In genomic region chr5:115543931-115544370, GRCh38 we compare ENCODE assay signal across 8 cellular contexts. TPM values are rescaled to one million over a fixed set of nuclear protein-coding genes. Genes with fewer than 3 reads are reported as not detected.
DNase-seq lines count a peak whose midpoint lies in the region; ATAC-seq, FAIRE-seq and TF ChIP-seq lines count a peak whose summit lies in the region.

No MANE protein-coding gene starts in this region.

- FAIRE-seq in urothelium cell line (lab: Jason Lieb, UNC), result no peak

- peak overlapping the region; percentile 95 for H3K4me3 Mint-ChIP-seq in CD8-positive, alpha-beta T cell

- no peaks in the 10 kb centered on the region for H3K27me3 ChIP-seq in CD8-positive, alpha-beta T cell (ENCODE audit: insufficient read depth, low read length)
- H3K27me3 ChIP-seq in brain microvascular endothelial cell (replicated peaks) (no peaks in the 10 kb centered on the region), skeletal muscle tissue (ENCODE audit: control insufficient read depth in 3 of 3, insufficient read depth in 3 of 3, low read length in 3 of 3) (no peaks in the 10 kb centered on the region)

- POLR2A ChIA-PET in CD8-positive, alpha-beta T cell (lab: Charles Lee), result interaction anchor here (0.6 to 2.6 kb wide), 16 partner anchors 9 to 302 kb away, joined by 3 to 15 read pairs (median 3); partner anchors contain the start of genes AP3S1, ATG12, CCDC112 and TICAM2

- H3K9me3 ChIP-seq in CD8-positive, alpha-beta T cell (ENCODE audit: low read length), result no peaks in the 10 kb centered on the region
- H3K9me3 ChIP-seq in iPS-18c (ENCODE audit: control insufficient read depth, insufficient read depth, low read length), result peaks cover 8% of the 10 kb centered on the region
- no peaks in the 10 kb centered on the region for H3K9me3 ChIP-seq in skeletal muscle tissue (ENCODE audit: control insufficient read depth in 3 of 3, low read length in 3 of 3)

- peaks cover 54% of the 10 kb centered on the region for H3K4me1 Mint-ChIP-seq in CD8-positive, alpha-beta T cell (ENCODE audit: low read depth)

- H3K9me3 Mint-ChIP-seq in CD8-positive, alpha-beta T cell, result peaks cover 7% of the 10 kb centered on the region

- peak; percentile 8 to 69 (median 41) for DNase-seq in CD8-positive, alpha-beta T cell
- DNase-seq in HK-2 (ENCODE audit: unreplicated experiment) (peak; percentile 56), T-helper 2 cell (peak; percentile 29 to 75 (median 47)), brain microvascular endothelial cell (peak; percentile 39), urothelium cell line (ENCODE audit: low spot score) (no peak)

- CTCF ChIA-PET in CD8-positive, alpha-beta T cell (lab: Charles Lee), result interaction anchor here (0.6 to 1.9 kb wide), 5 partner anchors 12 to 81 kb away, joined by 4 to 7 read pairs (median 5); no protein-coding TSS in a partner anchor

- H3K4me1 ChIP-seq in CD8-positive, alpha-beta T cell (ENCODE audit: insufficient read depth, low read length), result peaks cover 45% of the 10 kb centered on the region
- peaks cover 6 to 34% (median 18%) of the 10 kb centered on the region in 3 donors for H3K4me1 ChIP-seq in skeletal muscle tissue (ENCODE audit: control insufficient read depth in 3 of 3, insufficient read depth in 3 of 3, low read length in 3 of 3)

- peak overlapping the region; percentile 87 for H3K27ac ChIP-seq in CD8-positive, alpha-beta T cell (ENCODE audit: low read depth, low read length)
- H3K27ac ChIP-seq in brain microvascular endothelial cell (peak overlapping the region; percentile 81), skeletal muscle tissue (ENCODE audit: low read depth, low read length) (peak overlapping the region; percentile 98)

- peaks cover 44% of the 10 kb centered on the region for H3K36me3 Mint-ChIP-seq in CD8-positive, alpha-beta T cell

- H3K9ac ChIP-seq in skeletal muscle tissue (ENCODE audit: low read depth in 1 of 3, low read length in 3 of 3), result peak overlapping the region; percentile 89 to 95 (median 93)

- intact Hi-C loops in CD8-positive, alpha-beta T cell (cut with DNase I, micrococcal nuclease), result loop anchor here (1.0 to 5.0 kb wide), 12 partner anchors 58 to 541 kb away; partner anchors contain the start of genes AP3S1 (in 2 of the 2), ATG12 (in 2 of the 2), CCDC112 (in 2 of the 2) and COMMD10 (in 2 of the 2)

- peak overlapping the region; percentile 75 for H3K4me3 ChIP-seq in CD8-positive, alpha-beta T cell (ENCODE audit: low read depth, low read length)
- H3K4me3 ChIP-seq in brain microvascular endothelial cell (ENCODE audit: low read depth, low read length) (peak overlapping the region; percentile 81), iPS-18c (ENCODE audit: insufficient read depth, low read depth, low read length) (peak overlapping the region; percentile 90), skeletal muscle tissue (ENCODE audit: low read length in 3 of 3) (peak overlapping the region; percentile 60 to 95 (median 87))

- TF ChIP-seq CTCF in CD8-positive, alpha-beta T cell (IDR thresholded peaks at IDR 0.05), result no peak
- TF ChIP-seq CTCF in brain microvascular endothelial cell (IDR thresholded peaks at IDR 0.05; ENCODE audit: low read depth, low read length, missing control alignments), result no peak

- in situ Hi-C loops in brain microvascular endothelial cell (cut with HindIII; ENCODE audit: low pct_ligation_motif_present, low sequenced_read_pairs), result no loop called here

- no peaks in the 10 kb centered on the region for H3K27me3 Mint-ChIP-seq in CD8-positive, alpha-beta T cell (ENCODE audit: low read depth)

- H3K36me3 ChIP-seq in CD8-positive, alpha-beta T cell (ENCODE audit: insufficient read depth, low read length), result no peaks in the 10 kb centered on the region
- peaks cover 16% of the 10 kb centered on the region for H3K36me3 ChIP-seq in brain microvascular endothelial cell (replicated peaks)
- peaks cover 7 to 13% (median 10%) of the 10 kb centered on the region in 3 donors for H3K36me3 ChIP-seq in skeletal muscle tissue (ENCODE audit: control insufficient read depth in 3 of 3, insufficient read depth in 3 of 3, low read length in 3 of 3)

- peak; percentile 27 for ATAC-seq in CD8-positive, alpha-beta T cell
- peak; percentile 28 for ATAC-seq in GM19455 (IDR thresholded peaks at IDR 0.05; ENCODE audit: unreplicated experiment)

- H3K27ac Mint-ChIP-seq in CD8-positive, alpha-beta T cell, result peak overlapping the region; percentile 91

RNA-seq across cellular contexts. Expression of gene FEM1C, which starts 0.6 kb away (rescaled TPM):
- 10 to 100 TPM; 32.7 to 32.9 TPM for total RNA-seq in CD8-positive, alpha-beta T cell
- total RNA-seq in skeletal muscle tissue, result 39.1 TPM

RNA-seq across cellular contexts. Expression of gene TICAM2, which starts 58.3 kb away (rescaled TPM):
- under 1 TPM; 0.27 to 0.36 TPM for total RNA-seq in CD8-positive, alpha-beta T cell
- total RNA-seq in skeletal muscle tissue, result 2.6 TPM
